Comparison of ENCODE assay signal across 32 cellular contexts in genomic region chr14:23051482-23051881, GRCh38. TPM values are rescaled to one million over a fixed set of nuclear protein-coding genes. Genes with fewer than 3 reads are reported as not detected.
DNase-seq lines count a peak whose midpoint lies in the region; ATAC-seq, FAIRE-seq and TF ChIP-seq lines count a peak whose summit lies in the region.
"Had no signal": no experiment of that assay in that cellular context is flagged by ENCODE, and none has a peak within 500 bp of the region (broad histone marks: within the 10 kb centered on the region; RNA-seq: fewer than 3 reads in every experiment).

No MANE protein-coding gene starts in this region.

- H3K4me1 ChIP-seq in HepG2 (ENCODE audit: insufficient read depth, low read length): peaks cover 18% of the 10 kb centered on the region
- no peaks in the 10 kb centered on the region for H3K4me1 ChIP-seq in right lobe of liver
- peaks cover 3% of the 10 kb centered on the region for H3K4me1 ChIP-seq in osteoblast (ENCODE audit: insufficient read depth, low read length)
- H3K4me1 ChIP-seq in heart right ventricle: peaks cover 3 to 26% (median 14%) of the 10 kb centered on the region in 9 donors

- BruUV-seq in HepG2 (replicated peaks; lab: Mats Ljungman, UMichigan): no TSS peak

- H3K27ac Mint-ChIP-seq in glutamatergic neuron (ENCODE audit: unreplicated experiment): no peak overlapping the region
- H3K27ac Mint-ChIP-seq: CD14-positive monocyte; CD4-positive, alpha-beta memory T cell; CD4-positive, CD25-positive, alpha-beta regulatory T cell; CD8-positive, alpha-beta memory T cell had no signal

- H2AFZ ChIP-seq in HepG2 (ENCODE audit: low read length) (no peak overlapping the region), osteoblast (ENCODE audit: low read length) (no peak overlapping the region)

- peaks cover 14% of the 10 kb centered on the region for H3K9me3 Mint-ChIP-seq in glutamatergic neuron (ENCODE audit: unreplicated experiment)
- H3K9me3 Mint-ChIP-seq: CD4-positive, alpha-beta memory T cell; CD4-positive, CD25-positive, alpha-beta regulatory T cell; CD8-positive, alpha-beta memory T cell had no signal

- H3K4me1 Mint-ChIP-seq in glutamatergic neuron (ENCODE audit: low read depth, unreplicated experiment): peaks cover 46% of the 10 kb centered on the region

- no peak for TF ChIP-seq RAD21 in HepG2 (CRISPR knock-in tag; IDR thresholded peaks at IDR 0.05)

- ATAC-seq in HepG2 (no peak), right lobe of liver (no peak), heart right ventricle (no peak)

- TF ChIP-seq EP300 in HepG2 (IDR thresholded peaks at IDR 0.05; ENCODE audit: low read depth in 2 of 2, low read length in 2 of 2) (no peak), HepG2 (CRISPR knock-in tag; IDR thresholded peaks at IDR 0.05; ENCODE audit: borderline replicate concordance) (no peak)

- no peaks in the 10 kb centered on the region for H3K27me3 ChIP-seq in HepG2 (ENCODE audit: control insufficient read depth in 1 of 2, insufficient read depth in 2 of 2, low read length in 2 of 2)
- H3K27me3 ChIP-seq in right lobe of liver: no peaks in the 10 kb centered on the region
- no peaks in the 10 kb centered on the region for H3K27me3 ChIP-seq in osteoblast (ENCODE audit: insufficient read depth, low read length)
- no peaks in the 10 kb centered on the region for H3K27me3 ChIP-seq in heart right ventricle
- H3K27me3 ChIP-seq: BE2C had no signal

- no peak overlapping the region for H3K9ac ChIP-seq in HepG2 (ENCODE audit: insufficient read depth, low read depth, low read length)
- H3K9ac ChIP-seq: BLaER1 had no signal

- peaks cover 6% of the 10 kb centered on the region for H3K36me3 Mint-ChIP-seq in glutamatergic neuron (ENCODE audit: unreplicated experiment)
- H3K36me3 Mint-ChIP-seq: CD4-positive, CD25-positive, alpha-beta regulatory T cell; CD8-positive, alpha-beta memory T cell had no signal

- no peak overlapping the region for H3K4me3 ChIP-seq in HepG2 (replicated peaks in 1 of 3; ENCODE audit: insufficient read depth in 1 of 3, low read depth in 2 of 3, low read length in 3 of 3)
- no peak overlapping the region for H3K4me3 ChIP-seq in right lobe of liver
- H3K4me3 ChIP-seq in osteoblast (ENCODE audit: insufficient read depth, low read length): no peak overlapping the region
- H3K4me3 ChIP-seq in heart right ventricle: no peak overlapping the region
- H3K4me3 ChIP-seq: A549, BLaER1 had no signal

- in situ Hi-C loops in HepG2 (cut with HindIII; ENCODE audit: extremely low pct_ligation_motif_present, low pct_unique_long_range_greater_than_20kb): loop anchor here (5.0 kb wide), 2 partner anchors 64 to 494 kb away; no protein-coding TSS in a partner anchor

- H3K36me3 ChIP-seq in HepG2 (replicated peaks in 1 of 2; ENCODE audit: control insufficient read depth in 1 of 2, insufficient read depth in 2 of 2, low read length in 2 of 2) (no peaks in the 10 kb centered on the region), right lobe of liver (no peaks in the 10 kb centered on the region), osteoblast (ENCODE audit: insufficient read depth, low read length) (no peaks in the 10 kb centered on the region), heart right ventricle (no peaks in the 10 kb centered on the region)

- H3K27ac ChIP-seq in HepG2 (ENCODE audit: extremely low read length, insufficient read depth, low read length): no peak overlapping the region
- H3K27ac ChIP-seq in right lobe of liver: no peak overlapping the region
- peak overlapping the region; percentile 46 for H3K27ac ChIP-seq in RWPE1
- no peak overlapping the region for H3K27ac ChIP-seq in osteoblast (ENCODE audit: low read depth, low read length)
- no peak overlapping the region for H3K27ac ChIP-seq in heart right ventricle
- H3K27ac ChIP-seq: 22Rv1, A549, BLaER1 had no signal

- intact Hi-C loops in HepG2 (cut with micrococcal nuclease; ENCODE audit: unreplicated experiment): no loop called here
- intact Hi-C loops in right lobe of liver (cut with DNase I): no loop called here
- intact Hi-C loops in heart right ventricle (cut with DNase I): loop anchor here in 2 of 10 donors (5.0 to 10.0 kb wide), 2 partner anchors 54 to 497 kb away; no protein-coding TSS in a partner anchor

- TF ChIP-seq CTCF in HepG2 (CRISPR knock-in tag; IDR thresholded peaks at IDR 0.05) (no peak), right lobe of liver (IDR thresholded peaks at IDR 0.05) (no peak), RWPE1 (conservative IDR thresholded peaks at IDR 0.05; ENCODE audit: low read depth) (no peak), glutamatergic neuron (IDR thresholded peaks at IDR 0.05; ENCODE audit: partially characterized antibody, unreplicated experiment) (no peak), osteoblast (IDR thresholded peaks at IDR 0.05; ENCODE audit: extremely low read depth, low read depth, low read length) (no peak), GM10248 (IDR thresholded peaks at IDR 0.05; ENCODE audit: control extremely low read depth, extremely low read depth, low read depth, missing control alignments) (no peak), heart right ventricle (IDR thresholded peaks at IDR 0.05) (no peak)

- POLR2A ChIA-PET in HepG2 (lab: Yijun Ruan, JAX) (interaction anchor here (0.8 to 2.1 kb wide), 8 partner anchors 18 to 122 kb away, joined by 3 to 12 read pairs (median 8); partner anchors contain the start of genes AJUBA, PRMT5 and PSMB5), RWPE1 (lab: Yijun Ruan, JAX; ENCODE audit: low non-redundant PET) (no interaction called here), GM10248 (lab: Yijun Ruan, JAX) (no interaction called here)

- H3K79me2 ChIP-seq in HepG2 (ENCODE audit: insufficient read depth, low read length): no peaks in the 10 kb centered on the region
- no peaks in the 10 kb centered on the region for H3K79me2 ChIP-seq in osteoblast (ENCODE audit: insufficient read depth, low read length)

- CTCF ChIA-PET in HepG2 (lab: Yijun Ruan, JAX; ENCODE audit: low intra/inter-chr PET ratio, low total read pairs): interaction anchor here (2.5 to 8.5 kb wide), 2 partner anchors 57 to 65 kb away, joined by 27 to 77 read pairs; no protein-coding TSS in a partner anchor
- CTCF ChIA-PET in RWPE1 (lab: Yijun Ruan, JAX): interaction anchor here (0.7 to 1.0 kb wide), 2 partner anchors 69 to 78 kb away, joined by 3 read pairs; no protein-coding TSS in a partner anchor
- CTCF ChIA-PET in GM10248 (lab: Yijun Ruan, JAX): interaction anchor here (1.0 to 24.2 kb wide), 6 partner anchors 17 to 62 kb away, joined by 3 to 834 read pairs (median 4); partner anchors contain the start of gene AJUBA

- no peak for FAIRE-seq in HepG2 (lab: Jason Lieb, UNC)
- FAIRE-seq: A549, GM18507, GM19239 had no signal

- H3K27me3 Mint-ChIP-seq in glutamatergic neuron (ENCODE audit: unreplicated experiment): peaks cover 10% of the 10 kb centered on the region

- H3K4me2 ChIP-seq in HepG2 (ENCODE audit: low read depth, low read length) (no peak overlapping the region), osteoblast (ENCODE audit: insufficient read depth, low read length) (no peak overlapping the region)
- H3K4me2 ChIP-seq: A549, BLaER1 had no signal

- 52% methylated on average over 1 of the region's 1 CpG for WGBS in HepG2 (ENCODE audit: low lambda C conversion rate)
- 71% methylated on average over 1 of the region's 1 CpG for WGBS in right lobe of liver (ENCODE audit: insufficient coverage, low coverage, low lambda C conversion rate, missing lambda C conversion rate)
- 64 to 74% methylated on average over 1 of the region's 1 CpG for WGBS in heart right ventricle, 2 donors

- H3K9me3 ChIP-seq in HepG2 (ENCODE audit: low read length) (no peaks in the 10 kb centered on the region), right lobe of liver (no peaks in the 10 kb centered on the region), osteoblast (ENCODE audit: low read depth, low read length) (no peaks in the 10 kb centered on the region), heart right ventricle (no peaks in the 10 kb centered on the region)
- H3K9me3 ChIP-seq: A549, BE2C, BLaER1 had no signal

- H4K20me1 ChIP-seq in HepG2 (ENCODE audit: insufficient read depth, low read length) (no peaks in the 10 kb centered on the region), osteoblast (ENCODE audit: insufficient read depth, low read length) (no peaks in the 10 kb centered on the region)
- H4K20me1 ChIP-seq: BLaER1 had no signal

- peak overlapping the region; percentile 39 for H3K4me3 Mint-ChIP-seq in glutamatergic neuron (ENCODE audit: unreplicated experiment)
- H3K4me3 Mint-ChIP-seq: CD14-positive monocyte; CD4-positive, alpha-beta memory T cell; CD4-positive, CD25-positive, alpha-beta regulatory T cell; CD8-positive, alpha-beta memory T cell had no signal

- DNase-seq in HepG2 (ENCODE audit: low spot score): no peak
- DNase-seq in right lobe of liver: no peak
- no peak for DNase-seq in RWPE1 (ENCODE audit: low spot score)
- no peak for DNase-seq in glutamatergic neuron
- peak; percentile 62 for DNase-seq in osteoblast (ENCODE audit: insufficient read length, low spot score, missing footprints)
- DNase-seq in GM10248 (ENCODE audit: extremely low spot score): no peak
- no peak for DNase-seq in stimulated activated CD4-positive, alpha-beta T cell treated with anti-CD3 and anti-CD28 coated beads, Interleukin-1b, Interleukin-23, amount 100 ng/mL, for 48 hours
- DNase-seq in heart right ventricle: no peak
- DNase-seq: ACHN; BE2C; C1 segment of cervical spinal cord; CD4-positive, alpha-beta memory T cell; CD4-positive, CD25-positive, alpha-beta regulatory T cell; CD8-positive, alpha-beta memory T cell; COR-L47; DMS 273 treated with DMSO at 0.1 percent for 48 hours; DMS153; DMS53; DMS79; DND-41; EL; GDM1 had no signal

- no peak for TF ChIP-seq POLR2A in HepG2 (IDR thresholded peaks at IDR 0.05; ENCODE audit: insufficient read depth in 1 of 2, low read depth in 2 of 2, low read length in 2 of 2)
- TF ChIP-seq POLR2A in right lobe of liver (IDR thresholded peaks at IDR 0.05): no peak

RNA-seq across cellular contexts. Expression of gene CDH24, which starts 5.8 kb away (rescaled TPM):
- total RNA-seq in HepG2 (2016; rRNA removed; fragmentation: Illumina TruSeq; extraction: Trizol): 0.41 and 0.69 TPM in 2 replicates
- total RNA-seq in HepG2 (2016; cell fraction: cytosol; rRNA removed; fragmentation: Illumina TruSeq; extraction: Trizol; ENCODE audit: low read depth): 0.35 and 0.40 TPM in 2 replicates
- 0.45 and 0.76 TPM in 2 replicates for total RNA-seq in HepG2 (2016; cell fraction: insoluble cytoplasmic fraction; rRNA removed; fragmentation: Illumina TruSeq; extraction: Trizol)
- total RNA-seq in HepG2 (2016; cell fraction: membrane; rRNA removed; fragmentation: Illumina TruSeq; extraction: Trizol): 1.1 and 1.2 TPM in 2 replicates
- total RNA-seq in HepG2 (2016; cell fraction: nucleus; rRNA removed; fragmentation: Illumina TruSeq; extraction: Trizol): 0.56 and 0.59 TPM in 2 replicates
- 0.99 and 1.2 TPM in 2 replicates for polyA plus RNA-seq in HepG2 (2011; rRNA removed)
- 0.41 and 0.76 TPM in 2 replicates for polyA plus RNA-seq in HepG2 (2011; cell fraction: cytosol; rRNA removed)
- polyA plus RNA-seq in HepG2 (2011; cell fraction: nucleus; rRNA removed): 6.5 and 6.6 TPM in 2 replicates
- polyA plus RNA-seq in HepG2 (2012): 0.50 and 0.55 TPM in 2 replicates
- 0.59 and 0.70 TPM in 2 replicates for polyA plus RNA-seq in HepG2 (2016; cell fraction: cytosol; fragmentation: Illumina TruSeq; extraction: Trizol; ENCODE audit: low read depth)
- polyA plus RNA-seq in HepG2 (2016; cell fraction: insoluble cytoplasmic fraction; fragmentation: Illumina TruSeq; extraction: Trizol; ENCODE audit: low read depth): 0.41 and 0.73 TPM in 2 replicates
- polyA plus RNA-seq in HepG2 (2016; cell fraction: membrane; fragmentation: Illumina TruSeq; extraction: Trizol; ENCODE audit: low read depth): 1.0 and 1.2 TPM in 2 replicates
- polyA plus RNA-seq in HepG2 (2016; cell fraction: nucleus; fragmentation: Illumina TruSeq; extraction: Trizol; ENCODE audit: insufficient read depth, low read depth): 2.5 and 2.8 TPM in 2 replicates
- 1.1 and 16.3 TPM in 2 replicates for polyA minus RNA-seq in HepG2 (2011; rRNA and poly(A)+ RNA removed; ENCODE audit: low replicate concordance)
- polyA minus RNA-seq in HepG2 (2011; cell fraction: cytosol; rRNA and poly(A)+ RNA removed): 0.40 and 0.44 TPM in 2 replicates
- 0.90 and 0.99 TPM in 2 replicates for polyA minus RNA-seq in HepG2 (2011; cell fraction: nucleus; rRNA and poly(A)+ RNA removed)
- under 1 TPM; 0.26 to 0.74 (median 0.54) TPM for total RNA-seq in right lobe of liver
- total RNA-seq in glutamatergic neuron (ENCODE audit: unreplicated experiment): 164 TPM
- 3.3 and 3.5 TPM in 2 replicates for total RNA-seq in osteoblast
- 1 to 10 TPM in 7 of 10 donors, under 1 TPM in 3; 0.57 to 4.4 (median 1.3) TPM for total RNA-seq in heart right ventricle
- 1 to 10 TPM; 1.9 to 9.1 TPM for polyA plus RNA-seq in heart right ventricle

RNA-seq across cellular contexts. Expression of gene PSMB11, which starts 9.5 kb away (rescaled TPM):
- total RNA-seq in HepG2 (2016; rRNA removed; fragmentation: Illumina TruSeq; extraction: Trizol) (not detected in 2 replicates), right lobe of liver (not detected), glutamatergic neuron (ENCODE audit: unreplicated experiment) (not detected), osteoblast (not detected in 2 replicates), heart right ventricle (not detected)
- not detected in 2 replicates for total RNA-seq in HepG2 (2016; cell fraction: cytosol; rRNA removed; fragmentation: Illumina TruSeq; extraction: Trizol; ENCODE audit: low read depth)
- not detected in 2 replicates for total RNA-seq in HepG2 (2016; cell fraction: insoluble cytoplasmic fraction; rRNA removed; fragmentation: Illumina TruSeq; extraction: Trizol)
- total RNA-seq in HepG2 (2016; cell fraction: membrane; rRNA removed; fragmentation: Illumina TruSeq; extraction: Trizol): not detected in 2 replicates
- total RNA-seq in HepG2 (2016; cell fraction: nucleus; rRNA removed; fragmentation: Illumina TruSeq; extraction: Trizol): not detected in 2 replicates
- polyA plus RNA-seq in HepG2 (2011; rRNA removed) (not detected in 2 replicates), heart right ventricle (not detected)
- polyA plus RNA-seq in HepG2 (2011; cell fraction: cytosol; rRNA removed): not detected in 2 replicates
- polyA plus RNA-seq in HepG2 (2011; cell fraction: nucleus; rRNA removed): not detected in 2 replicates
- polyA plus RNA-seq in HepG2 (2012): not detected in 2 replicates
- polyA plus RNA-seq in HepG2 (2016; cell fraction: cytosol; fragmentation: Illumina TruSeq; extraction: Trizol; ENCODE audit: low read depth): not detected in 2 replicates
- not detected in 2 replicates for polyA plus RNA-seq in HepG2 (2016; cell fraction: insoluble cytoplasmic fraction; fragmentation: Illumina TruSeq; extraction: Trizol; ENCODE audit: low read depth)
- polyA plus RNA-seq in HepG2 (2016; cell fraction: membrane; fragmentation: Illumina TruSeq; extraction: Trizol; ENCODE audit: low read depth): not detected in 2 replicates
- polyA plus RNA-seq in HepG2 (2016; cell fraction: nucleus; fragmentation: Illumina TruSeq; extraction: Trizol; ENCODE audit: insufficient read depth, low read depth): not detected in 2 replicates
- polyA minus RNA-seq in HepG2 (2011; rRNA and poly(A)+ RNA removed; ENCODE audit: low replicate concordance): 0.10 TPM in 1 of 2 replicates, not detected in the other
- not detected in 2 replicates for polyA minus RNA-seq in HepG2 (2011; cell fraction: cytosol; rRNA and poly(A)+ RNA removed)
- not detected in 2 replicates for polyA minus RNA-seq in HepG2 (2011; cell fraction: nucleus; rRNA and poly(A)+ RNA removed)
- total RNA-seq: A172; CD4-positive, alpha-beta memory T cell; CD4-positive, CD25-positive, alpha-beta regulatory T cell; CD8-positive, alpha-beta memory T cell; Daoy; G401 had no signal
- polyA plus RNA-seq: A549; AG04450; CD14-positive monocyte; CD4-positive, alpha-beta memory T cell; CD4-positive, CD25-positive, alpha-beta regulatory T cell; CD8-positive, alpha-beta memory T cell had no signal

RNA-seq across cellular contexts. Expression of gene PSMB5, which starts 16.8 kb away (rescaled TPM):
- total RNA-seq in HepG2 (2016; rRNA removed; fragmentation: Illumina TruSeq; extraction: Trizol) (871 and 1,316 TPM in 2 replicates), right lobe of liver (10 to 100 TPM; 51.2 to 93.5 (median 59.1) TPM), glutamatergic neuron (ENCODE audit: unreplicated experiment) (289 TPM), osteoblast (162 and 164 TPM in 2 replicates), heart right ventricle (100 to 1,000 TPM; 111 to 141 (median 122) TPM)
- total RNA-seq in HepG2 (2016; cell fraction: cytosol; rRNA removed; fragmentation: Illumina TruSeq; extraction: Trizol; ENCODE audit: low read depth): 296 and 327 TPM in 2 replicates
- total RNA-seq in HepG2 (2016; cell fraction: insoluble cytoplasmic fraction; rRNA removed; fragmentation: Illumina TruSeq; extraction: Trizol): 923 and 1,358 TPM in 2 replicates
- total RNA-seq in HepG2 (2016; cell fraction: membrane; rRNA removed; fragmentation: Illumina TruSeq; extraction: Trizol): 499 and 543 TPM in 2 replicates
- total RNA-seq in HepG2 (2016; cell fraction: nucleus; rRNA removed; fragmentation: Illumina TruSeq; extraction: Trizol): 325 and 326 TPM in 2 replicates
- polyA plus RNA-seq in HepG2 (2011; rRNA removed) (566 and 705 TPM in 2 replicates), heart right ventricle (100 to 1,000 TPM in 1 of 2 donors, 10 to 100 TPM in 1; 35.6 to 206 TPM)
- polyA plus RNA-seq in HepG2 (2011; cell fraction: cytosol; rRNA removed): 909 and 1,129 TPM in 2 replicates
- polyA plus RNA-seq in HepG2 (2011; cell fraction: nucleus; rRNA removed): 173 and 191 TPM in 2 replicates
- polyA plus RNA-seq in HepG2 (2012): 459 and 476 TPM in 2 replicates
- 281 and 292 TPM in 2 replicates for polyA plus RNA-seq in HepG2 (2016; cell fraction: cytosol; fragmentation: Illumina TruSeq; extraction: Trizol; ENCODE audit: low read depth)
- polyA plus RNA-seq in HepG2 (2016; cell fraction: insoluble cytoplasmic fraction; fragmentation: Illumina TruSeq; extraction: Trizol; ENCODE audit: low read depth): 1,127 and 1,228 TPM in 2 replicates
- polyA plus RNA-seq in HepG2 (2016; cell fraction: membrane; fragmentation: Illumina TruSeq; extraction: Trizol; ENCODE audit: low read depth): 411 and 426 TPM in 2 replicates
- polyA plus RNA-seq in HepG2 (2016; cell fraction: nucleus; fragmentation: Illumina TruSeq; extraction: Trizol; ENCODE audit: insufficient read depth, low read depth): 421 and 445 TPM in 2 replicates
- polyA minus RNA-seq in HepG2 (2011; rRNA and poly(A)+ RNA removed; ENCODE audit: low replicate concordance): 455 and 971 TPM in 2 replicates
- 370 and 379 TPM in 2 replicates for polyA minus RNA-seq in HepG2 (2011; cell fraction: cytosol; rRNA and poly(A)+ RNA removed)
- 156 and 157 TPM in 2 replicates for polyA minus RNA-seq in HepG2 (2011; cell fraction: nucleus; rRNA and poly(A)+ RNA removed)

RNA-seq across cellular contexts. Expression of gene C14orf93, which starts 41.5 kb away (rescaled TPM):
- total RNA-seq in HepG2 (2016; rRNA removed; fragmentation: Illumina TruSeq; extraction: Trizol): 10.8 and 11.4 TPM in 2 replicates
- total RNA-seq in HepG2 (2016; cell fraction: cytosol; rRNA removed; fragmentation: Illumina TruSeq; extraction: Trizol; ENCODE audit: low read depth): 3.1 and 3.7 TPM in 2 replicates
- total RNA-seq in HepG2 (2016; cell fraction: insoluble cytoplasmic fraction; rRNA removed; fragmentation: Illumina TruSeq; extraction: Trizol): 10.9 and 11.2 TPM in 2 replicates
- total RNA-seq in HepG2 (2016; cell fraction: membrane; rRNA removed; fragmentation: Illumina TruSeq; extraction: Trizol): 7.8 and 9.1 TPM in 2 replicates
- 6.7 and 8.3 TPM in 2 replicates for total RNA-seq in HepG2 (2016; cell fraction: nucleus; rRNA removed; fragmentation: Illumina TruSeq; extraction: Trizol)
- 19.8 and 22.5 TPM in 2 replicates for polyA plus RNA-seq in HepG2 (2011; rRNA removed)
- polyA plus RNA-seq in HepG2 (2011; cell fraction: cytosol; rRNA removed): 18.0 and 23.7 TPM in 2 replicates
- 27.1 and 27.7 TPM in 2 replicates for polyA plus RNA-seq in HepG2 (2011; cell fraction: nucleus; rRNA removed)
- 14.5 and 15.7 TPM in 2 replicates for polyA plus RNA-seq in HepG2 (2012)
- polyA plus RNA-seq in HepG2 (2016; cell fraction: cytosol; fragmentation: Illumina TruSeq; extraction: Trizol; ENCODE audit: low read depth): 2.6 and 3.0 TPM in 2 replicates
- 9.9 and 10.2 TPM in 2 replicates for polyA plus RNA-seq in HepG2 (2016; cell fraction: insoluble cytoplasmic fraction; fragmentation: Illumina TruSeq; extraction: Trizol; ENCODE audit: low read depth)
- polyA plus RNA-seq in HepG2 (2016; cell fraction: membrane; fragmentation: Illumina TruSeq; extraction: Trizol; ENCODE audit: low read depth): 6.4 TPM in 2 replicates
- 19.5 and 24.7 TPM in 2 replicates for polyA plus RNA-seq in HepG2 (2016; cell fraction: nucleus; fragmentation: Illumina TruSeq; extraction: Trizol; ENCODE audit: insufficient read depth, low read depth)
- 18.0 and 62.7 TPM in 2 replicates for polyA minus RNA-seq in HepG2 (2011; rRNA and poly(A)+ RNA removed; ENCODE audit: low replicate concordance)
- 8.0 and 14.8 TPM in 2 replicates for polyA minus RNA-seq in HepG2 (2011; cell fraction: cytosol; rRNA and poly(A)+ RNA removed)
- 8.8 and 11.9 TPM in 2 replicates for polyA minus RNA-seq in HepG2 (2011; cell fraction: nucleus; rRNA and poly(A)+ RNA removed)
- total RNA-seq in right lobe of liver: 1 to 10 TPM; 1.7 to 4.0 (median 3.2) TPM
- total RNA-seq in glutamatergic neuron (ENCODE audit: unreplicated experiment): 12.1 TPM
- total RNA-seq in osteoblast: 12.4 and 15.9 TPM in 2 replicates
- total RNA-seq in heart right ventricle: 1 to 10 TPM; 3.2 to 6.2 (median 4.8) TPM
- polyA plus RNA-seq in heart right ventricle: 1 to 10 TPM; 3.2 to 6.7 TPM

RNA-seq across cellular contexts. Expression of gene ACIN1, which starts 43.5 kb away (rescaled TPM):
- total RNA-seq in HepG2 (2016; rRNA removed; fragmentation: Illumina TruSeq; extraction: Trizol) (102 and 165 TPM in 2 replicates), right lobe of liver (10 to 100 TPM; 40.5 to 66.1 (median 52.9) TPM), glutamatergic neuron (ENCODE audit: unreplicated experiment) (341 TPM), osteoblast (90.5 and 103 TPM in 2 replicates), heart right ventricle (10 to 100 TPM; 60.2 to 79.7 (median 68.0) TPM)
- total RNA-seq in HepG2 (2016; cell fraction: cytosol; rRNA removed; fragmentation: Illumina TruSeq; extraction: Trizol; ENCODE audit: low read depth): 71.3 and 71.5 TPM in 2 replicates
- 79.7 and 163 TPM in 2 replicates for total RNA-seq in HepG2 (2016; cell fraction: insoluble cytoplasmic fraction; rRNA removed; fragmentation: Illumina TruSeq; extraction: Trizol)
- total RNA-seq in HepG2 (2016; cell fraction: membrane; rRNA removed; fragmentation: Illumina TruSeq; extraction: Trizol): 59.8 and 62.7 TPM in 2 replicates
- 344 and 371 TPM in 2 replicates for total RNA-seq in HepG2 (2016; cell fraction: nucleus; rRNA removed; fragmentation: Illumina TruSeq; extraction: Trizol)
- polyA plus RNA-seq in HepG2 (2011; rRNA removed) (183 and 222 TPM in 2 replicates), heart right ventricle (100 to 1,000 TPM in 1 of 2 donors, 10 to 100 TPM in 1; 35.7 to 119 TPM)
- polyA plus RNA-seq in HepG2 (2011; cell fraction: cytosol; rRNA removed): 64.2 and 64.8 TPM in 2 replicates
- polyA plus RNA-seq in HepG2 (2011; cell fraction: nucleus; rRNA removed): 997 and 1,030 TPM in 2 replicates
- 155 and 156 TPM in 2 replicates for polyA plus RNA-seq in HepG2 (2012)
- polyA plus RNA-seq in HepG2 (2016; cell fraction: cytosol; fragmentation: Illumina TruSeq; extraction: Trizol; ENCODE audit: low read depth): 17.6 and 21.0 TPM in 2 replicates
- polyA plus RNA-seq in HepG2 (2016; cell fraction: insoluble cytoplasmic fraction; fragmentation: Illumina TruSeq; extraction: Trizol; ENCODE audit: low read depth): 105 and 132 TPM in 2 replicates
- polyA plus RNA-seq in HepG2 (2016; cell fraction: membrane; fragmentation: Illumina TruSeq; extraction: Trizol; ENCODE audit: low read depth): 29.3 and 37.8 TPM in 2 replicates
- 1,263 and 1,283 TPM in 2 replicates for polyA plus RNA-seq in HepG2 (2016; cell fraction: nucleus; fragmentation: Illumina TruSeq; extraction: Trizol; ENCODE audit: insufficient read depth, low read depth)
- polyA minus RNA-seq in HepG2 (2011; rRNA and poly(A)+ RNA removed; ENCODE audit: low replicate concordance): 122 and 152 TPM in 2 replicates
- polyA minus RNA-seq in HepG2 (2011; cell fraction: cytosol; rRNA and poly(A)+ RNA removed): 39.4 and 46.3 TPM in 2 replicates
- polyA minus RNA-seq in HepG2 (2011; cell fraction: nucleus; rRNA and poly(A)+ RNA removed): 630 and 693 TPM in 2 replicates

Comparison
In these comparisons a context has a peak if more than half of its experiments do, and no peak if none do; other contexts are left out.
1. RNA of gene CDH24, which starts 5.8 kb away (total RNA-seq): 164 TPM in glutamatergic neuron (single experiment); 3.3 to 3.5 TPM in osteoblast, 0.57 to 4.4 TPM in heart right ventricle, 0.35 to 1.2 TPM in HepG2 and 0.26 to 0.74 TPM in right lobe of liver; every median in the first group is over 10 times any median in the second.